ENCODE assay signal across 8 cellular contexts in the genomic region with DNA sequence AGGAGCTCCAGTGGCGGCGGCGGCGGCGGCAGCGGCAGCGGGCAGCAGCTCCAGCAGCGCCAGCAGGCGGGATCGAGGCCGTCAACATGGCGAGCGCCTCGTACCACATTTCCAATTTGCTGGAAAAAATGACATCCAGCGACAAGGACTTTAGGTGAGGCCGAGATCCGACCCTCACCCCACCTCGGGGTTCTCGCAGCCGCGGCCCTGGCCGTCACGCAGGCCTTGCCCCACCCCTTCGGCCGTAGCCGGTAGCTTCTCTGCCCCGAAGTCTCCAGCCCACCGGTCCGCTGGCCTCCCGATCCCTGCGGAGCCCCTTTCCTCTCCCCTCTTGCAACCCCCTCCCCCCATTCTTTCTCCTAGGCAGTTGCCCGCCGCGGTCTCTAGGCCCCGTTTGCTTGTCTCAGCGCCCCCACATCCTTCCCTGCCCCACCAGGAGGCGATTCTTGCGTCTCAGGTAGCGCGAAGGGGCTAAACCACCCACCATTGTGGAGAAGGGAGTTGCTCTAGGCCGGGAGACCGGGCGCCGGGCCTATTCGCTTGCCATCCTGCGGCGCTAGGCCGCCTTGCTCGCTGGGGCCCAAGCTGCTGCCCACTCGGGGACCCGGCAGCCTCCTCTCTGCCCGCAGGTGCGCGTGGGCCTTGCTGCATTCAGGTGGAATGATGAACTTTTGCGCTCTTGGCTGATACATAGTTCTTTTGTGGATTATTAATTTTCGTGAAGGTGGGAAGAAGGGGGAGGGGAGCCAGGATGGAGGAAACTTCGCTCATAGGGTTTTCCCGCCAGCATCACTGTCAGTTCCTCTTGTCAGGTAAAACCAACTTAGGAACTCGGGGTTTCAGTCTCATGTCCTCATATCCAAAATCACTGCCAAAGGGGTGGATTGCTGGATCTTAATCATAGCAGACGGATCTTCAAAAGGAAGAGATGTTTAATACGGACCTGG. TPM values are rescaled to one million over a fixed set of nuclear protein-coding genes. Genes with fewer than 3 reads are reported as not detected.
A peak's percentile ranks its signal among the peaks of the same experiment; 100 is the strongest.
DNase-seq lines count a peak whose midpoint lies in the region; ATAC-seq and TF ChIP-seq lines count a peak whose summit lies in the region.

No MANE protein-coding gene starts in this region.

- no peaks in the 10 kb centered on the region for H3K9me3 ChIP-seq in lower lobe of right lung

- peaks cover 3% of the 10 kb centered on the region for H3K9me3 Mint-ChIP-seq in activated CD4-positive, alpha-beta T cell treated with anti-CD3 and anti-CD28 coated beads, Interleukin-2, amount 10 ng/mL, durations not matched to agents 24 days and 14 days

- no peaks in the 10 kb centered on the region for H3K27me3 ChIP-seq in lower lobe of right lung (ENCODE audit: low read depth)

- H3K36me3 Mint-ChIP-seq in activated CD4-positive, alpha-beta T cell treated with anti-CD3 and anti-CD28 coated beads, Interleukin-2, amount 10 ng/mL, durations not matched to agents 24 days and 14 days (ENCODE audit: low read depth), result peaks cover 14% of the 10 kb centered on the region

- H3K27ac Mint-ChIP-seq in activated CD4-positive, alpha-beta T cell treated with anti-CD3 and anti-CD28 coated beads, Interleukin-2, amount 10 ng/mL, durations not matched to agents 24 days and 14 days, result peak overlapping the region; percentile 100

- intact Hi-C loops in activated CD4-positive, alpha-beta T cell treated with anti-CD3 and anti-CD28 coated beads, Interleukin-2, amount 10 ng/mL, durations not matched to agents 24 days and 14 days (cut with micrococcal nuclease), result loop anchor here (1.0 to 10.0 kb wide), 7 partner anchors 84 to 1969 kb away; partner anchors contain the start of genes CPSF6 and MDM2
- intact Hi-C loops in lower lobe of right lung (cut with DNase I), result no loop called here

- peak overlapping the region; percentile 90 for H3K4me3 Mint-ChIP-seq in activated CD4-positive, alpha-beta T cell treated with anti-CD3 and anti-CD28 coated beads, Interleukin-2, amount 10 ng/mL, durations not matched to agents 24 days and 14 days

- ATAC-seq in HG02798 (IDR thresholded peaks at IDR 0.05; ENCODE audit: poor library complexity, unreplicated experiment), result peak; percentile 12
- ATAC-seq in lower lobe of right lung, result peak; percentile 34 to 49

- peaks cover 37% of the 10 kb centered on the region for H3K4me1 Mint-ChIP-seq in activated CD4-positive, alpha-beta T cell treated with anti-CD3 and anti-CD28 coated beads, Interleukin-2, amount 10 ng/mL, durations not matched to agents 24 days and 14 days

- peak; percentile 28 for DNase-seq in DMS79 treated with DMSO at 0.1 percent for 48 hours (lab: John Stamatoyannopoulos, UW)
- no peak for DNase-seq in DMS79 (lab: John Stamatoyannopoulos, UW)
- peak; percentile 29 for DNase-seq in NCI-H2029 treated with DMSO at 0.1 percent for 48 hours (lab: John Stamatoyannopoulos, UW)
- peak; percentile 84 for DNase-seq in activated CD4-positive, alpha-beta T cell treated with anti-CD3 and anti-CD28 coated beads, Interleukin-2, amount 10 ng/mL, durations not matched to agents 24 days and 14 days
- peak; percentile 80 for DNase-seq in coronary artery (ENCODE audit: low spot score)
- DNase-seq in lower lobe of right lung, result peak; percentile 63
- peak; percentile 35 for DNase-seq in stimulated activated CD8-positive, alpha-beta memory T cell treated with anti-CD3 and anti-CD28 coated beads, Interleukin-12 subunit alpha, Interleukin-12 subunit beta, amount 100 ng/mL, for 1 hour (ENCODE audit: low read depth)

- TF ChIP-seq CTCF in coronary artery (IDR thresholded peaks at IDR 0.05), result no peak
- no peak for TF ChIP-seq CTCF in lower lobe of right lung (IDR thresholded peaks at IDR 0.05)

- H3K27me3 Mint-ChIP-seq in activated CD4-positive, alpha-beta T cell treated with anti-CD3 and anti-CD28 coated beads, Interleukin-2, amount 10 ng/mL, durations not matched to agents 24 days and 14 days, result no peaks in the 10 kb centered on the region

- peak overlapping the region; percentile 98 to 99 for H3K27ac ChIP-seq in coronary artery
- H3K27ac ChIP-seq in lower lobe of right lung, result peak overlapping the region; percentile 96

- H3K4me3 ChIP-seq in coronary artery, result peak overlapping the region; percentile 96
- H3K4me3 ChIP-seq in lower lobe of right lung, result peak overlapping the region; percentile 87

- peaks cover 44% of the 10 kb centered on the region for H3K4me1 ChIP-seq in lower lobe of right lung

- H3K36me3 ChIP-seq in lower lobe of right lung, result no peaks in the 10 kb centered on the region

RNA-seq across cellular contexts. Expression of gene CAND1, which starts 0.7 kb away (rescaled TPM):
- total RNA-seq in activated CD4-positive, alpha-beta T cell treated with anti-CD3 and anti-CD28 coated beads, Interleukin-2, amount 10 ng/mL, durations not matched to agents 24 days and 14 days, result 202 and 216 TPM in 2 replicates
- total RNA-seq in lower lobe of right lung, result 104 TPM
